ENCODE assay signal across 14 cellular contexts in genomic region chr10:101967119-101967518, GRCh38.
DNase-seq lines count a peak whose midpoint lies in the region; ATAC-seq, FAIRE-seq and TF ChIP-seq lines count a peak whose summit lies in the region.
"Had no signal": no experiment of that assay in that cellular context is flagged by ENCODE, and none has a peak within 500 bp of the region (broad histone marks: within the 10 kb centered on the region; RNA-seq: fewer than 3 reads in every experiment).

No MANE protein-coding gene starts in this region.

- no peak for TF ChIP-seq POLR2A in spleen (IDR thresholded peaks at IDR 0.05)

- DNase-seq in GM19239 (ENCODE audit: insufficient read length, low spot score) (no peak), left cardiac atrium (no peak), spleen (no peak), HTR-8/SVneo (ENCODE audit: insufficient read length, low spot score) (no peak), superior temporal gyrus (ENCODE audit: extremely low spot score) (no peak)
- DNase-seq: CD4-positive, alpha-beta memory T cell; DND-41; NCI-H1092; NCI-H2107; NCI-H345; SHP77 had no signal

- no peaks in the 10 kb centered on the region for H3K79me2 ChIP-seq in OCI-LY3 (ENCODE audit: low read length)

- H3K27ac ChIP-seq in OCI-LY3 (ENCODE audit: low read length) (peak overlapping the region; percentile 100), spleen (peak overlapping the region in 5 of 8 donors; percentile 6 to 87 (median 80))

- WGBS in spleen, 5 donors, result 81 to 98% (median 88%) methylated on average over 2 of the region's 2 CpGs

- intact Hi-C loops in left cardiac atrium (cut with DNase I) (loop anchor here in 1 of 2 donors (5.0 kb wide), 1 partner anchor 125 kb away; the partner anchor contains the start of gene KCNIP2), spleen (cut with DNase I; ENCODE audit: low total_unique reads) (no loop called here)

- TF ChIP-seq CTCF in OCI-LY3 (IDR thresholded peaks at IDR 0.05; ENCODE audit: low read depth, low read length) (no peak), spleen (IDR thresholded peaks at IDR 0.05 in 8 of 11, conservative IDR thresholded peaks at IDR 0.05 in 3 of 11) (no peak)

- H3K36me3 ChIP-seq in OCI-LY3 (replicated peaks; ENCODE audit: low read depth, low read length) (peaks cover 15% of the 10 kb centered on the region), spleen (peaks cover 0 to 57% (median under 1%) of the 10 kb centered on the region in 6 donors)

- peak; percentile 68 to 94 for ATAC-seq in left cardiac atrium
- no peak for ATAC-seq in HG03565 (IDR thresholded peaks at IDR 0.05; ENCODE audit: unreplicated experiment)

- no peak overlapping the region for H3K4me3 ChIP-seq in OCI-LY3 (ENCODE audit: low read length)
- no peak overlapping the region for H3K4me3 ChIP-seq in spleen
- H3K4me3 ChIP-seq: HAP-1 had no signal

- peaks cover 70% of the 10 kb centered on the region for H3K4me1 ChIP-seq in OCI-LY3 (ENCODE audit: low read length)
- peaks cover 18 to 78% (median 54%) of the 10 kb centered on the region in 6 donors for H3K4me1 ChIP-seq in spleen
- H3K4me1 ChIP-seq: HAP-1 had no signal

- H4K20me1 ChIP-seq in OCI-LY3 (ENCODE audit: insufficient read depth, low read length), result no peaks in the 10 kb centered on the region

- H3K27me3 ChIP-seq in OCI-LY3 (ENCODE audit: low read depth, low read length) (no peaks in the 10 kb centered on the region), spleen (replicated peaks in 1 of 7) (no peaks in the 10 kb centered on the region)

- no peak overlapping the region for H3K4me2 ChIP-seq in OCI-LY3 (ENCODE audit: low read length)

- H3K9me3 ChIP-seq in OCI-LY3 (ENCODE audit: insufficient read depth, low read length) (no peaks in the 10 kb centered on the region), spleen (no peaks in the 10 kb centered on the region)
- H3K9me3 ChIP-seq: HAP-1 had no signal

- H2AFZ ChIP-seq in OCI-LY3 (ENCODE audit: low read depth, low read length), result no peak overlapping the region

- FAIRE-seq in GM19239 (lab: Jason Lieb, UNC) (peak; percentile 37), HTR-8/SVneo (lab: Jason Lieb, UNC) (no peak)

- H3K9ac ChIP-seq in OCI-LY3 (ENCODE audit: low read length), result peak overlapping the region; percentile 66; the same call in 1 of the 2 replicates
